ENCODE assay signal across 10 cellular contexts in genomic region chr5:156942064-156942463, GRCh38. TPM values are rescaled to one million over a fixed set of nuclear protein-coding genes. Genes with fewer than 3 reads are reported as not detected.
A peak's percentile ranks its signal among the peaks of the same experiment; 100 is the strongest.
DNase-seq lines count a peak whose midpoint lies in the region; ATAC-seq and TF ChIP-seq lines count a peak whose summit lies in the region.
"Had no signal": no experiment of that assay in that cellular context is flagged by ENCODE, and none has a peak within 500 bp of the region (broad histone marks: within the 10 kb centered on the region; RNA-seq: fewer than 3 reads in every experiment).

No MANE protein-coding gene starts in this region.

- H3K27ac Mint-ChIP-seq in naive thymus-derived CD8-positive, alpha-beta T cell: peak overlapping the region; percentile 53 to 94 (median 86)

- peaks cover 0 to 5% (median 0%) of the 10 kb centered on the region in 9 donors for H3K9me3 Mint-ChIP-seq in naive thymus-derived CD8-positive, alpha-beta T cell

- TF ChIP-seq CTCF in body of pancreas (IDR thresholded peaks at IDR 0.05): no peak

- DNase-seq in naive thymus-derived CD8-positive, alpha-beta T cell: peak in 1 of 10 donors; percentile 14
- no peak for DNase-seq in hippocampal formation (lab: John Stamatoyannopoulos, UW)
- no peak for DNase-seq in NCI-H446 (lab: John Stamatoyannopoulos, UW)
- DNase-seq in body of pancreas: no peak
- no peak for DNase-seq in NCI-H2029 (lab: John Stamatoyannopoulos, UW)
- DNase-seq: NCI-H2107 had no signal

- H3K27ac ChIP-seq in body of pancreas: no peak overlapping the region
- H3K27ac ChIP-seq: thoracic aorta had no signal

- H3K4me1 Mint-ChIP-seq in naive thymus-derived CD8-positive, alpha-beta T cell: peaks cover 15 to 21% (median 17%) of the 10 kb centered on the region in 4 donors

- H3K4me1 ChIP-seq in body of pancreas: no peaks in the 10 kb centered on the region

- no peaks in the 10 kb centered on the region for H3K36me3 ChIP-seq in body of pancreas (replicated peaks in 1 of 2; ENCODE audit: insufficient read depth in 1 of 2, low read depth in 2 of 2)
- H3K36me3 ChIP-seq: thoracic aorta had no signal

- H3K27me3 ChIP-seq in body of pancreas: no peaks in the 10 kb centered on the region

- TF ChIP-seq POLR2A in body of pancreas (IDR thresholded peaks at IDR 0.05): no peak

- no peaks in the 10 kb centered on the region for H3K9me3 ChIP-seq in body of pancreas
- H3K9me3 ChIP-seq: thoracic aorta had no signal

- no peaks in the 10 kb centered on the region for H3K27me3 Mint-ChIP-seq in naive thymus-derived CD8-positive, alpha-beta T cell

- intact Hi-C loops in body of pancreas (cut with DNase I): no loop called here

- no peak overlapping the region for H3K4me3 ChIP-seq in body of pancreas
- H3K4me3 ChIP-seq: thoracic aorta had no signal

- peak; percentile 97 for ATAC-seq in GM18907 (IDR thresholded peaks at IDR 0.05; ENCODE audit: unreplicated experiment)
- peak; percentile 99 for ATAC-seq in GM21786 (IDR thresholded peaks at IDR 0.05; ENCODE audit: unreplicated experiment)
- ATAC-seq in HG03469 (IDR thresholded peaks at IDR 0.05; ENCODE audit: unreplicated experiment): peak; percentile 92
- ATAC-seq in naive thymus-derived CD8-positive, alpha-beta T cell: peak in 1 of 2 donors; percentile 32
- ATAC-seq in body of pancreas: no peak

- peaks cover 4 to 13% (median 10%) of the 10 kb centered on the region in 3 donors for H3K36me3 Mint-ChIP-seq in naive thymus-derived CD8-positive, alpha-beta T cell

- POLR2A ChIA-PET in naive thymus-derived CD8-positive, alpha-beta T cell (lab: Charles Lee): interaction anchor here (0.6 kb wide), 1 partner anchor 267 kb away, joined by 3 read pairs; no protein-coding TSS in a partner anchor

- H3K4me3 Mint-ChIP-seq in naive thymus-derived CD8-positive, alpha-beta T cell: peak overlapping the region in 9 of 10 donors; percentile 4 to 75 (median 54)

- WGBS in body of pancreas, 2 donors: 32 to 33% methylated on average over 2 of the region's 2 CpGs

RNA-seq across cellular contexts. Expression of gene TIMD4, which starts 21.0 kb away (rescaled TPM):
- 10 to 100 TPM; 19.4 to 26.5 TPM for total RNA-seq in naive thymus-derived CD8-positive, alpha-beta T cell
- polyA plus RNA-seq in naive thymus-derived CD8-positive, alpha-beta T cell: 1 to 10 TPM in 2 of 3 donors, under 1 TPM in 1; 0.95 to 3.4 (median 1.1) TPM
- not detected for total RNA-seq in body of pancreas

Comparison
In these comparisons a context has a peak if more than half of its experiments do, and no peak if none do; other contexts are left out.
1. RNA of gene TIMD4, which starts 21.0 kb away (total RNA-seq): 19.4 to 26.5 TPM in naive thymus-derived CD8-positive, alpha-beta T cell; not detected in body of pancreas; every median in the first group is over 10 times any median in the second.